Comparison of ENCODE assay signal across 1 cellular context in genomic region chr11:3795131-3796092, GRCh38.
TF ChIP-seq lines count a peak whose summit lies in the region.

No MANE protein-coding gene starts in this region.

TF ChIP-seq in K562, 482 proteins besides CTCF, POLR2A, EP300 and RAD21:
- TF ChIP-seq CREB3 (tag; conservative IDR thresholded peaks at IDR 0.05; ENCODE audit: low read depth) = no peak
- peak; percentile 63 for TF ChIP-seq C11orf30 (IDR thresholded peaks at IDR 0.05; ENCODE audit: low read depth)
- TF ChIP-seq ZNF655 (CRISPR knock-in tag; IDR thresholded peaks at IDR 0.05) = no peak
- no peak for TF ChIP-seq RBFOX2 (IDR thresholded peaks at IDR 0.05; ENCODE audit: low read depth, low read length)
- peak; percentile 25; the same call in 1 of the 2 replicates for TF ChIP-seq MAFK (IDR thresholded peaks at IDR 0.05; ENCODE audit: low read length)
- no peak for TF ChIP-seq U2AF1 (optimal IDR thresholded peaks at IDR 0.05; ENCODE audit: low read depth, low read length)
- TF ChIP-seq PCBP1 (IDR thresholded peaks at IDR 0.05; ENCODE audit: low read depth, low read length, poor library complexity, severe bottlenecking) = no peak
- TF ChIP-seq SRF (CRISPR knock-in tag; IDR thresholded peaks at IDR 0.05) = no peak
- TF ChIP-seq NFE2 (IDR thresholded peaks at IDR 0.05; ENCODE audit: low read depth) = peak; percentile 47; the same call in 1 of the 2 replicates
- no peak for TF ChIP-seq HDAC3 (IDR thresholded peaks at IDR 0.05; ENCODE audit: borderline replicate concordance, partially characterized antibody)
- TF ChIP-seq MAFG (tag; conservative IDR thresholded peaks at IDR 0.05) = peak; percentile 48; the same call in 1 of the 2 replicates
- TF ChIP-seq WHSC1 (IDR thresholded peaks at IDR 0.05; ENCODE audit: low read length) = no peak
- TF ChIP-seq SIX5 (IDR thresholded peaks at IDR 0.05; ENCODE audit: borderline replicate concordance in 1 of 2, insufficient read depth in 1 of 2, low read depth in 1 of 2, low read length in 2 of 2) = no peak
- no peak for TF ChIP-seq HDAC8 (tag; IDR thresholded peaks at IDR 0.05)
- TF ChIP-seq THRB (CRISPR knock-in tag; conservative IDR thresholded peaks at IDR 0.05) = no peak
- TF ChIP-seq CHD1 (IDR thresholded peaks at IDR 0.05; ENCODE audit: low read length) = peak; percentile 3
- no peak for TF ChIP-seq POLR3A (IDR thresholded peaks at IDR 0.05; ENCODE audit: borderline replicate concordance, extremely low read depth, insufficient read depth, insufficient read length)
- no peak for TF ChIP-seq BDP1 (IDR thresholded peaks at IDR 0.05; ENCODE audit: insufficient read depth, insufficient read length)
- TF ChIP-seq ZNF830 (CRISPR knock-in tag; IDR thresholded peaks at IDR 0.05) = no peak
- no peak for TF ChIP-seq DLX4 (CRISPR knock-in tag; IDR thresholded peaks at IDR 0.05)
- TF ChIP-seq KDM2B (CRISPR knock-in tag; IDR thresholded peaks at IDR 0.05) = no peak
- TF ChIP-seq KAT8 (IDR thresholded peaks at IDR 0.05; ENCODE audit: low read depth) = no peak
- TF ChIP-seq ZNF280B (CRISPR knock-in tag; IDR thresholded peaks at IDR 0.05) = no peak
- TF ChIP-seq SNRNP70 (optimal IDR thresholded peaks at IDR 0.05; ENCODE audit: low read depth, low read length) = no peak
- no peak for TF ChIP-seq SMAD2 (IDR thresholded peaks at IDR 0.05; ENCODE audit: low read depth, low read length)
- TF ChIP-seq TRIM24 (IDR thresholded peaks at IDR 0.05) = no peak
- no peak for TF ChIP-seq HNRNPLL (IDR thresholded peaks at IDR 0.05; ENCODE audit: low read depth, low read length, poor library complexity, severe bottlenecking)
- TF ChIP-seq PHB2 (IDR thresholded peaks at IDR 0.05; ENCODE audit: low read depth) = no peak
- TF ChIP-seq ZKSCAN1 (IDR thresholded peaks at IDR 0.05; ENCODE audit: low read depth, low read length) = peak; percentile 95
- TF ChIP-seq ZNF316 (IDR thresholded peaks at IDR 0.05) = peak; percentile 76
- TF ChIP-seq KLF16 (IDR thresholded peaks at IDR 0.05) = no peak
- peak; percentile 15; the same call in 1 of the 2 replicates for TF ChIP-seq MAFF (IDR thresholded peaks at IDR 0.05; ENCODE audit: low read length)
- no peak for TF ChIP-seq RERE (CRISPR knock-in tag; IDR thresholded peaks at IDR 0.05; ENCODE audit: borderline replicate concordance)
- TF ChIP-seq RUNX1 (IDR thresholded peaks at IDR 0.05; ENCODE audit: low read depth) = no peak
- TF ChIP-seq ZFX (CRISPR knock-in tag; IDR thresholded peaks at IDR 0.05) = no peak
- TF ChIP-seq ZFP36 (IDR thresholded peaks at IDR 0.05; ENCODE audit: low read depth, low read length, partially characterized antibody) = no peak
